1 cellular context compared by ENCODE assay signal in the genomic region with DNA sequence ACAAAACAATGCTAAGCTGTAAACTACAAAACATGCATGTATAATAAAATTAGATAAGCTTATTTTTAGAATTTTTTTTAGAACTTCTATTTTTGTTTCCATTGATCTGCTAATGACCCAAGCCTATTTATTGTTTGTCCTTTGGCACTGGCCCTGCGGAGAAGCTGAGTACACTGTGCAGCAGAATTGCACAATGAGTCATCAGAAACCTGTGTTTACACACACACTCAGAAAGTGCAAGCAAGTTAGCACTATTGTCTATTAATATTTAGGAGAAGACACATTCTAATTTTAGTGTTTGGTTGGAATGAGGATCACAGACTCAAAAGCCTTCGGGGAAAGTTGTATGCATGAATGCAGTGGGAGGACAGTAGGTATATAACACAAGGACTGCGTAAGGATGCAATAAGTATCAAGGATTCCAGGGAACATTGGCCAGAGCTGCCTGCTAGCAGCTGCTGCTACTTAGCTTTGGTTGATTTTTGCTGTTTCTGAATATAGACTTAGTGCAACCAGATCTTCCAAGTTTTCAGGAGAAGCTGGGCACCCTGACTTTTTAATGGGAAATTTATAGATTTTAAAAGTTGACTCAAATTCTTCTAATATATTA.
TF ChIP-seq lines count a peak whose summit lies in the region.

No MANE protein-coding gene starts in this region.

TF ChIP-seq in HepG2, 621 proteins besides CTCF, POLR2A, EP300 and RAD21 (continued from another document and continues in another):
- TF ChIP-seq, protein P1, sequence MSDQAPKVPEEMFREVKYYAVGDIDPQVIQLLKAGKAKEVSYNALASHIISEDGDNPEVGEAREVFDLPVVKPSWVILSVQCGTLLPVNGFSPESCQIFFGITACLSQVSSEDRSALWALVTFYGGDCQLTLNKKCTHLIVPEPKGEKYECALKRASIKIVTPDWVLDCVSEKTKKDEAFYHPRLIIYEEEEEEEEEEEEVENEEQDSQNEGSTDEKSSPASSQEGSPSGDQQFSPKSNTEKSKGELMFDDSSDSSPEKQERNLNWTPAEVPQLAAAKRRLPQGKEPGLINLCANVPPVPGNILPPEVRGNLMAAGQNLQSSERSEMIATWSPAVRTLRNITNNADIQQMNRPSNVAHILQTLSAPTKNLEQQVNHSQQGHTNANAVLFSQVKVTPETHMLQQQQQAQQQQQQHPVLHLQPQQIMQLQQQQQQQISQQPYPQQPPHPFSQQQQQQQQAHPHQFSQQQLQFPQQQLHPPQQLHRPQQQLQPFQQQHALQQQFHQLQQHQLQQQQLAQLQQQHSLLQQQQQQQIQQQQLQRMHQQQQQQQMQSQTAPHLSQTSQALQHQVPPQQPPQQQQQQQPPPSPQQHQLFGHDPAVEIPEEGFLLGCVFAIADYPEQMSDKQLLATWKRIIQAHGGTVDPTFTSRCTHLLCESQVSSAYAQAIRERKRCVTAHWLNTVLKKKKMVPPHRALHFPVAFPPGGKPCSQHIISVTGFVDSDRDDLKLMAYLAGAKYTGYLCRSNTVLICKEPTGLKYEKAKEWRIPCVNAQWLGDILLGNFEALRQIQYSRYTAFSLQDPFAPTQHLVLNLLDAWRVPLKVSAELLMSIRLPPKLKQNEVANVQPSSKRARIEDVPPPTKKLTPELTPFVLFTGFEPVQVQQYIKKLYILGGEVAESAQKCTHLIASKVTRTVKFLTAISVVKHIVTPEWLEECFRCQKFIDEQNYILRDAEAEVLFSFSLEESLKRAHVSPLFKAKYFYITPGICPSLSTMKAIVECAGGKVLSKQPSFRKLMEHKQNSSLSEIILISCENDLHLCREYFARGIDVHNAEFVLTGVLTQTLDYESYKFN (CRISPR knock-in tag; conservative IDR thresholded peaks at IDR 0.05), result peak; percentile 76
- TF ChIP-seq ZSCAN21 (CRISPR knock-in tag; IDR thresholded peaks at IDR 0.05; ENCODE audit: borderline replicate concordance) (no peak), SOX13 (IDR thresholded peaks at IDR 0.05) (peak; percentile 67; the same call in 1 of the 2 replicates), SOX13 (CRISPR knock-in tag; conservative IDR thresholded peaks at IDR 0.05 in 1 of 2, IDR thresholded peaks at IDR 0.05 in 1 of 2) (peak in 1 of 2 experiments; percentile 92; a peak in 2 of 4 replicates), CREM (IDR thresholded peaks at IDR 0.05) (peak; percentile 48; the same call in 1 of the 2 replicates), CREM (CRISPR knock-in tag; IDR thresholded peaks at IDR 0.05) (no peak), ERF (CRISPR knock-in tag; IDR thresholded peaks at IDR 0.05) (0 out of 2 replicates have a peak, but pooled peaks have one; percentile 43), SMYD3 (CRISPR knock-in tag; IDR thresholded peaks at IDR 0.05) (0 out of 2 replicates have a peak, but pooled peaks have one; percentile 44), FOXA3 (CRISPR knock-in tag; IDR thresholded peaks at IDR 0.05) (peak; percentile 97), NR2F6 (IDR thresholded peaks at IDR 0.05) (peak; percentile 22; the same call in 1 of the 2 replicates), NR2F6 (CRISPR knock-in tag; IDR thresholded peaks at IDR 0.05) (0 out of 2 replicates have a peak, but pooled peaks have one; percentile 28), JUN (CRISPR knock-in tag; IDR thresholded peaks at IDR 0.05) (peak; percentile 45; the same call in 1 of the 2 replicates), KLF16 (CRISPR knock-in tag; IDR thresholded peaks at IDR 0.05) (peak in 1 of 2 experiments; percentile 44; a peak in 1 of 4 replicates), NFE2L2 (IDR thresholded peaks at IDR 0.05; ENCODE audit: low read length) (peak; percentile 67; the same call in 1 of the 2 replicates), TARDBP (CRISPR knock-in tag; IDR thresholded peaks at IDR 0.05) (peak; percentile 61; the same call in 1 of the 2 replicates), ZNF558 (CRISPR knock-in tag; IDR thresholded peaks at IDR 0.05; ENCODE audit: borderline replicate concordance) (no peak), ZEB1 (IDR thresholded peaks at IDR 0.05; ENCODE audit: insufficient replicate concordance, low read depth) (no peak), ZNF44 (CRISPR knock-in tag; IDR thresholded peaks at IDR 0.05) (no peak), KLF13 (CRISPR knock-in tag; IDR thresholded peaks at IDR 0.05) (no peak), DNMT3B (CRISPR knock-in tag; conservative IDR thresholded peaks at IDR 0.05) (no peak), ZNF589 (CRISPR knock-in tag; conservative IDR thresholded peaks at IDR 0.05) (no peak), ZNF670 (CRISPR knock-in tag; IDR thresholded peaks at IDR 0.05; ENCODE audit: borderline replicate concordance) (peak; percentile 73; the same call in 1 of the 2 replicates), PAX8 (CRISPR knock-in tag; IDR thresholded peaks at IDR 0.05; ENCODE audit: borderline replicate concordance) (no peak), ZNF296 (CRISPR knock-in tag; conservative IDR thresholded peaks at IDR 0.05) (no peak), HDAC1 (CRISPR knock-in tag; IDR thresholded peaks at IDR 0.05) (peak; percentile 64; the same call in 1 of the 2 replicates), CEBPB (IDR thresholded peaks at IDR 0.05; ENCODE audit: borderline replicate concordance, low read depth, low read length) (peak; percentile 96), SOX5 (CRISPR knock-in tag; IDR thresholded peaks at IDR 0.05; ENCODE audit: borderline replicate concordance) (peak; percentile 88), ELF3 (CRISPR knock-in tag; IDR thresholded peaks at IDR 0.05) (0 out of 2 replicates have a peak, but pooled peaks have one; percentile 12), BCL6 (CRISPR knock-in tag; IDR thresholded peaks at IDR 0.05) (peak; percentile 83), ZNF547 (CRISPR knock-in tag; IDR thresholded peaks at IDR 0.05) (no peak), ZNF343 (CRISPR knock-in tag; IDR thresholded peaks at IDR 0.05) (no peak), ZMYM4 (CRISPR knock-in tag; IDR thresholded peaks at IDR 0.05) (peak; percentile 50), TOPORS (CRISPR knock-in tag; IDR thresholded peaks at IDR 0.05) (no peak), RFX5 (IDR thresholded peaks at IDR 0.05; ENCODE audit: low read depth, low read length) (no peak), KLF6 (CRISPR knock-in tag; IDR thresholded peaks at IDR 0.05) (0 out of 2 replicates have a peak, but pooled peaks have one; percentile 52), SRY (CRISPR knock-in tag; IDR thresholded peaks at IDR 0.05) (no peak), ISL2 (CRISPR knock-in tag; IDR thresholded peaks at IDR 0.05) (peak; percentile 55; the same call in 1 of the 2 replicates), ZNF709 (CRISPR knock-in tag; IDR thresholded peaks at IDR 0.05) (peak; percentile 45; the same call in 1 of the 2 replicates)
- TF ChIP-seq, protein P2, sequence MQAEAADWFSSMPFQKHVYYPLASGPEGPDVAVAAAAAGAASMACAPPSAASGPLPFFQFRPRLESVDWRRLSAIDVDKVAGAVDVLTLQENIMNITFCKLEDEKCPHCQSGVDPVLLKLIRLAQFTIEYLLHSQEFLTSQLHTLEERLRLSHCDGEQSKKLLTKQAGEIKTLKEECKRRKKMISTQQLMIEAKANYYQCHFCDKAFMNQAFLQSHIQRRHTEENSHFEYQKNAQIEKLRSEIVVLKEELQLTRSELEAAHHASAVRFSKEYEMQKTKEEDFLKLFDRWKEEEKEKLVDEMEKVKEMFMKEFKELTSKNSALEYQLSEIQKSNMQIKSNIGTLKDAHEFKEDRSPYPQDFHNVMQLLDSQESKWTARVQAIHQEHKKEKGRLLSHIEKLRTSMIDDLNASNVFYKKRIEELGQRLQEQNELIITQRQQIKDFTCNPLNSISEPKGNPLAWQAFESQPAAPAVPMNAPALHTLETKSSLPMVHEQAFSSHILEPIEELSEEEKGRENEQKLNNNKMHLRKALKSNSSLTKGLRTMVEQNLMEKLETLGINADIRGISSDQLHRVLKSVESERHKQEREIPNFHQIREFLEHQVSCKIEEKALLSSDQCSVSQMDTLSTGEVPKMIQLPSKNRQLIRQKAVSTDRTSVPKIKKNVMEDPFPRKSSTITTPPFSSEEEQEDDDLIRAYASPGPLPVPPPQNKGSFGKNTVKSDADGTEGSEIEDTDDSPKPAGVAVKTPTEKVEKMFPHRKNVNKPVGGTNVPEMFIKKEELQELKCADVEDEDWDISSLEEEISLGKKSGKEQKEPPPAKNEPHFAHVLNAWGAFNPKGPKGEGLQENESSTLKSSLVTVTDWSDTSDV (CRISPR knock-in tag; IDR thresholded peaks at IDR 0.05), result no peak
- TF ChIP-seq, protein P3, sequence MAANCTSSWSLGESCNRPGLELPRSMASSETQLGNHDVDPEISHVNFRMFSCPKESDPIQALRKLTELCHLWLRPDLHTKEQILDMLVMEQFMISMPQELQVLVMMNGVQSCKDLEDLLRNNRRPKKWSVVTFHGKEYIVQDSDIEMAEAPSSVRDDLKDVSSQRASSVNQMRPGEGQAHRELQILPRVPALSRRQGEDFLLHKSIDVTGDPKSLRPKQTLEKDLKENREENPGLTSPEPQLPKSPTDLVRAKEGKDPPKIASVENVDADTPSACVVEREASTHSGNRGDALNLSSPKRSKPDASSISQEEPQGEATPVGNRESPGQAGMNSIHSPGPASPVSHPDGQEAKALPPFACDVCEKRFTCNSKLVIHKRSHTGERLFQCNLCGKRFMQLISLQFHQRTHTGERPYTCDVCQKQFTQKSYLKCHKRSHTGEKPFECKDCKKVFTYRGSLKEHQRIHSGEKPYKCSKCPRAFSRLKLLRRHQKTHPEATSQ (CRISPR knock-in tag; IDR thresholded peaks at IDR 0.05; ENCODE audit: borderline replicate concordance), result peak; percentile 41; the same call in 1 of the 2 replicates
- TF ChIP-seq, protein P4, sequence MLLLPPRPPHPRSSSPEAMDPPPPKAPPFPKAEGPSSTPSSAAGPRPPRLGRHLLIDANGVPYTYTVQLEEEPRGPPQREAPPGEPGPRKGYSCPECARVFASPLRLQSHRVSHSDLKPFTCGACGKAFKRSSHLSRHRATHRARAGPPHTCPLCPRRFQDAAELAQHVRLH (CRISPR knock-in tag; IDR thresholded peaks at IDR 0.05; ENCODE audit: borderline replicate concordance, low read depth), result no peak
- TF ChIP-seq, protein P5, sequence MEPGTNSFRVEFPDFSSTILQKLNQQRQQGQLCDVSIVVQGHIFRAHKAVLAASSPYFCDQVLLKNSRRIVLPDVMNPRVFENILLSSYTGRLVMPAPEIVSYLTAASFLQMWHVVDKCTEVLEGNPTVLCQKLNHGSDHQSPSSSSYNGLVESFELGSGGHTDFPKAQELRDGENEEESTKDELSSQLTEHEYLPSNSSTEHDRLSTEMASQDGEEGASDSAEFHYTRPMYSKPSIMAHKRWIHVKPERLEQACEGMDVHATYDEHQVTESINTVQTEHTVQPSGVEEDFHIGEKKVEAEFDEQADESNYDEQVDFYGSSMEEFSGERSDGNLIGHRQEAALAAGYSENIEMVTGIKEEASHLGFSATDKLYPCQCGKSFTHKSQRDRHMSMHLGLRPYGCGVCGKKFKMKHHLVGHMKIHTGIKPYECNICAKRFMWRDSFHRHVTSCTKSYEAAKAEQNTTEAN (CRISPR knock-in tag; conservative IDR thresholded peaks at IDR 0.05), result peak; percentile 99
- TF ChIP-seq, protein P6, sequence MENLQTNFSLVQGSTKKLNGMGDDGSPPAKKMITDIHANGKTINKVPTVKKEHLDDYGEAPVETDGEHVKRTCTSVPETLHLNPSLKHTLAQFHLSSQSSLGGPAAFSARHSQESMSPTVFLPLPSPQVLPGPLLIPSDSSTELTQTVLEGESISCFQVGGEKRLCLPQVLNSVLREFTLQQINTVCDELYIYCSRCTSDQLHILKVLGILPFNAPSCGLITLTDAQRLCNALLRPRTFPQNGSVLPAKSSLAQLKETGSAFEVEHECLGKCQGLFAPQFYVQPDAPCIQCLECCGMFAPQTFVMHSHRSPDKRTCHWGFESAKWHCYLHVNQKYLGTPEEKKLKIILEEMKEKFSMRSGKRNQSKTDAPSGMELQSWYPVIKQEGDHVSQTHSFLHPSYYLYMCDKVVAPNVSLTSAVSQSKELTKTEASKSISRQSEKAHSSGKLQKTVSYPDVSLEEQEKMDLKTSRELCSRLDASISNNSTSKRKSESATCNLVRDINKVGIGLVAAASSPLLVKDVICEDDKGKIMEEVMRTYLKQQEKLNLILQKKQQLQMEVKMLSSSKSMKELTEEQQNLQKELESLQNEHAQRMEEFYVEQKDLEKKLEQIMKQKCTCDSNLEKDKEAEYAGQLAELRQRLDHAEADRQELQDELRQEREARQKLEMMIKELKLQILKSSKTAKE (CRISPR knock-in tag; IDR thresholded peaks at IDR 0.05; ENCODE audit: borderline replicate concordance), result no peak
- TF ChIP-seq, protein P7, sequence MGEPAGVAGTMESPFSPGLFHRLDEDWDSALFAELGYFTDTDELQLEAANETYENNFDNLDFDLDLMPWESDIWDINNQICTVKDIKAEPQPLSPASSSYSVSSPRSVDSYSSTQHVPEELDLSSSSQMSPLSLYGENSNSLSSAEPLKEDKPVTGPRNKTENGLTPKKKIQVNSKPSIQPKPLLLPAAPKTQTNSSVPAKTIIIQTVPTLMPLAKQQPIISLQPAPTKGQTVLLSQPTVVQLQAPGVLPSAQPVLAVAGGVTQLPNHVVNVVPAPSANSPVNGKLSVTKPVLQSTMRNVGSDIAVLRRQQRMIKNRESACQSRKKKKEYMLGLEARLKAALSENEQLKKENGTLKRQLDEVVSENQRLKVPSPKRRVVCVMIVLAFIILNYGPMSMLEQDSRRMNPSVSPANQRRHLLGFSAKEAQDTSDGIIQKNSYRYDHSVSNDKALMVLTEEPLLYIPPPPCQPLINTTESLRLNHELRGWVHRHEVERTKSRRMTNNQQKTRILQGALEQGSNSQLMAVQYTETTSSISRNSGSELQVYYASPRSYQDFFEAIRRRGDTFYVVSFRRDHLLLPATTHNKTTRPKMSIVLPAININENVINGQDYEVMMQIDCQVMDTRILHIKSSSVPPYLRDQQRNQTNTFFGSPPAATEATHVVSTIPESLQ (CRISPR knock-in tag; conservative IDR thresholded peaks at IDR 0.05), result no peak
- TF ChIP-seq, protein P8, sequence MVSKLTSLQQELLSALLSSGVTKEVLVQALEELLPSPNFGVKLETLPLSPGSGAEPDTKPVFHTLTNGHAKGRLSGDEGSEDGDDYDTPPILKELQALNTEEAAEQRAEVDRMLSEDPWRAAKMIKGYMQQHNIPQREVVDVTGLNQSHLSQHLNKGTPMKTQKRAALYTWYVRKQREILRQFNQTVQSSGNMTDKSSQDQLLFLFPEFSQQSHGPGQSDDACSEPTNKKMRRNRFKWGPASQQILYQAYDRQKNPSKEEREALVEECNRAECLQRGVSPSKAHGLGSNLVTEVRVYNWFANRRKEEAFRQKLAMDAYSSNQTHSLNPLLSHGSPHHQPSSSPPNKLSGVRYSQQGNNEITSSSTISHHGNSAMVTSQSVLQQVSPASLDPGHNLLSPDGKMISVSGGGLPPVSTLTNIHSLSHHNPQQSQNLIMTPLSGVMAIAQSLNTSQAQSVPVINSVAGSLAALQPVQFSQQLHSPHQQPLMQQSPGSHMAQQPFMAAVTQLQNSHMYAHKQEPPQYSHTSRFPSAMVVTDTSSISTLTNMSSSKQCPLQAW (CRISPR knock-in tag; IDR thresholded peaks at IDR 0.05), result peak; percentile 66
- TF ChIP-seq, protein P9, sequence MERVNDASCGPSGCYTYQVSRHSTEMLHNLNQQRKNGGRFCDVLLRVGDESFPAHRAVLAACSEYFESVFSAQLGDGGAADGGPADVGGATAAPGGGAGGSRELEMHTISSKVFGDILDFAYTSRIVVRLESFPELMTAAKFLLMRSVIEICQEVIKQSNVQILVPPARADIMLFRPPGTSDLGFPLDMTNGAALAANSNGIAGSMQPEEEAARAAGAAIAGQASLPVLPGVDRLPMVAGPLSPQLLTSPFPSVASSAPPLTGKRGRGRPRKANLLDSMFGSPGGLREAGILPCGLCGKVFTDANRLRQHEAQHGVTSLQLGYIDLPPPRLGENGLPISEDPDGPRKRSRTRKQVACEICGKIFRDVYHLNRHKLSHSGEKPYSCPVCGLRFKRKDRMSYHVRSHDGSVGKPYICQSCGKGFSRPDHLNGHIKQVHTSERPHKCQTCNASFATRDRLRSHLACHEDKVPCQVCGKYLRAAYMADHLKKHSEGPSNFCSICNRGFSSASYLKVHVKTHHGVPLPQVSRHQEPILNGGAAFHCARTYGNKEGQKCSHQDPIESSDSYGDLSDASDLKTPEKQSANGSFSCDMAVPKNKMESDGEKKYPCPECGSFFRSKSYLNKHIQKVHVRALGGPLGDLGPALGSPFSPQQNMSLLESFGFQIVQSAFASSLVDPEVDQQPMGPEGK (CRISPR knock-in tag; IDR thresholded peaks at IDR 0.05), result peak; percentile 17; the same call in 1 of the 2 replicates
